ENCODE assay signal across 30 cellular contexts in genomic region chr6:34510299-34510698, GRCh38. TPM values are rescaled to one million over a fixed set of nuclear protein-coding genes. Genes with fewer than 3 reads are reported as not detected.
"Had no signal": no experiment of that assay in that cellular context is flagged by ENCODE, and none has a peak within 500 bp of the region (broad histone marks: within the 10 kb centered on the region; RNA-seq: fewer than 3 reads in every experiment).

No MANE protein-coding gene starts in this region.

- H3K27me3 ChIP-seq: pancreas, right lobe of liver, testis, thyroid gland had no signal

- H3K36me3 ChIP-seq: left lung, pancreas, right lobe of liver, stomach, thyroid gland, transverse colon, upper lobe of left lung had no signal

- DNase-seq: hippocampal formation; immature natural killer cell; kidney; left colon; left lung; midbrain; mucosa of descending colon; naive thymus-derived CD4-positive, alpha-beta T cell; nucleus accumbens; stimulated activated CD4-positive, alpha-beta T cell treated with anti-CD3 and anti-CD28 coated beads, Interleukin-12 subunit alpha, Interleukin-12 subunit beta, amount 100 ng/mL, for 4 hours; stimulated activated CD4-positive, alpha-beta T cell treated with anti-CD3 and anti-CD28 coated beads, Interleukin-15, amount 100 ng/mL, for 24 hours; stimulated activated CD4-positive, alpha-beta T cell treated with anti-CD3 and anti-CD28 coated beads, Interleukin-2, amount 100 ng/mL, for 24 hours; stimulated activated CD4-positive, alpha-beta T cell treated with anti-CD3 and anti-CD28 coated beads, Interleukin-4, amount 100 ng/mL, for 1 hour; stimulated activated naive B cell treated with anti-CD40 and anti-IgM and Interleukin-4, amounts not matched to agents 10 μg/mL and 1 μg/mL and 100 μg/mL, for 72 hours; stimulated activated naive CD8-positive, alpha-beta T cell treated with anti-CD3 and anti-CD28 coated beads, Interleukin-15, Interleukin-2, amounts not matched to agents 100 U/mL and 50 U/mL, for 24 hours; stomach; testis; thyroid gland; transverse colon; upper lobe of left lung had no signal

- H3K9me3 ChIP-seq: mucosa of descending colon, pancreas, stomach, testis, thyroid gland had no signal

- H3K4me1 ChIP-seq: left lung, pancreas, psoas muscle, right lobe of liver, transverse colon had no signal

- H3K27ac ChIP-seq: left lung, pancreas, psoas muscle, right lobe of liver, stomach, testis, thyroid gland, transverse colon, upper lobe of left lung had no signal

- H3K4me3 ChIP-seq: left lung, mucosa of descending colon, pancreas, psoas muscle, right lobe of liver, smooth muscle cell, stomach, testis, thyroid gland, transverse colon, upper lobe of left lung had no signal

- ATAC-seq: left colon; left lung; mucosa of descending colon; naive thymus-derived CD4-positive, alpha-beta T cell; natural killer cell treated with Interleukin-12 subunit alpha and Interleukin-12 subunit beta and Interleukin-15 and Interleukin-18, amount 100 ng/mL, for 72 hours; pancreas; psoas muscle; right lobe of liver; stimulated activated naive B cell treated with anti-CD40 and anti-IgM and Interleukin-4, amounts not matched to agents 10 μg/mL and 1 μg/mL and 100 μg/mL, for 72 hours; stimulated activated naive CD8-positive, alpha-beta T cell treated with anti-CD3 and anti-CD28 coated beads, Interleukin-15, Interleukin-2, amounts not matched to agents 100 U/mL and 50 U/mL, for 24 hours had no signal

RNA-seq across cellular contexts. Expression of gene PACSIN1, which starts 44.4 kb away (rescaled TPM):
- total RNA-seq: lung microvascular endothelial cell, mesenteric fat pad, osteoblast, smooth muscle cell had no signal
- polyA plus RNA-seq: smooth muscle cell had no signal

RNA-seq across cellular contexts. Expression of gene SPDEF, which starts 45.8 kb away (rescaled TPM):
- total RNA-seq: lung microvascular endothelial cell; myocyte; natural killer cell treated with Interleukin-12 subunit alpha and Interleukin-12 subunit beta and Interleukin-15 and Interleukin-18, amount 100 ng/mL, for 72 hours; osteoblast; right lobe of liver; skeletal muscle tissue; smooth muscle cell; thyroid gland had no signal
- polyA plus RNA-seq: immature natural killer cell; naive thymus-derived CD4-positive, alpha-beta T cell had no signal
